Comparison of ENCODE assay signal across 22 cellular contexts in genomic region chr21:40386981-40387380, GRCh38.
"Had no signal": no experiment of that assay in that cellular context is flagged by ENCODE, and none has a peak within 500 bp of the region (broad histone marks: within the 10 kb centered on the region; RNA-seq: fewer than 3 reads in every experiment).

No MANE protein-coding gene starts in this region.

- H3K4me1 ChIP-seq: pancreas, prostate gland, right atrium auricular region, suprapubic skin, testis, tibial artery, transverse colon, upper lobe of right lung, uterus had no signal

- H3K27me3 Mint-ChIP-seq: stimulated activated memory B cell treated with anti-CD40 and anti-IgM and Interleukin-4, amounts not matched to agents 10 μg/mL and 1 μg/mL and 100 μg/mL, for 72 hours had no signal

- H3K36me3 ChIP-seq: neutrophil, pancreas, prostate gland, right atrium auricular region, spleen, suprapubic skin, tibial artery, transverse colon, upper lobe of right lung, uterus had no signal

- H3K27ac Mint-ChIP-seq: naive B cell; naive thymus-derived CD8-positive, alpha-beta T cell; natural killer cell treated with Interleukin-12 subunit alpha and Interleukin-12 subunit beta and Interleukin-15 and Interleukin-18, amount 100 ng/mL, for 72 hours; nephron progenitor cell; stimulated activated memory B cell treated with anti-CD40 and anti-IgM and Interleukin-4, amounts not matched to agents 10 μg/mL and 1 μg/mL and 100 μg/mL, for 72 hours; stimulated activated naive CD8-positive, alpha-beta T cell treated with anti-CD3 and anti-CD28 coated beads, Interleukin-15, amount 100 ng/mL, for 72 hours; type B pancreatic cell had no signal

- DNase-seq: naive B cell; stimulated activated naive CD4-positive, alpha-beta T cell; uterus had no signal

- H3K9me3 ChIP-seq: neutrophil, pancreas, prostate gland, right atrium auricular region, spleen, suprapubic skin, testis, tibial artery, transverse colon, upper lobe of right lung, uterus had no signal

- H3K4me3 ChIP-seq: pancreas, prostate gland, right atrium auricular region, skin epidermis, smooth muscle cell, spleen, suprapubic skin, testis, tibial artery, transverse colon, upper lobe of right lung, uterus had no signal

- H3K27me3 ChIP-seq: right atrium auricular region, testis, tibial artery, upper lobe of right lung, uterus had no signal

- H3K36me3 Mint-ChIP-seq: naive B cell; naive thymus-derived CD8-positive, alpha-beta T cell; natural killer cell treated with Interleukin-12 subunit alpha and Interleukin-12 subunit beta and Interleukin-15 and Interleukin-18, amount 100 ng/mL, for 72 hours; stimulated activated memory B cell treated with anti-CD40 and anti-IgM and Interleukin-4, amounts not matched to agents 10 μg/mL and 1 μg/mL and 100 μg/mL, for 72 hours; type B pancreatic cell had no signal

- H3K27ac ChIP-seq: neutrophil, pancreas, prostate gland, right atrium auricular region, skin epidermis, spleen, suprapubic skin, testis, tibial artery, transverse colon, upper lobe of right lung, uterus had no signal

- ATAC-seq: naive thymus-derived CD8-positive, alpha-beta T cell; natural killer cell treated with Interleukin-12 subunit alpha and Interleukin-12 subunit beta and Interleukin-15 and Interleukin-18, amount 100 ng/mL, for 72 hours; stimulated activated memory B cell treated with anti-CD40 and anti-IgM and Interleukin-4, amounts not matched to agents 10 μg/mL and 1 μg/mL and 100 μg/mL, for 72 hours; stimulated activated naive CD8-positive, alpha-beta T cell treated with anti-CD3 and anti-CD28 coated beads, Interleukin-15, amount 100 ng/mL, for 72 hours; stimulated activated naive CD8-positive, alpha-beta T cell treated with anti-CD3 and anti-CD28 coated beads, Interleukin-15, Interleukin-2, amounts not matched to agents 100 U/mL and 50 U/mL, for 24 hours had no signal

- H3K4me1 Mint-ChIP-seq: naive B cell; naive thymus-derived CD8-positive, alpha-beta T cell; stimulated activated memory B cell treated with anti-CD40 and anti-IgM and Interleukin-4, amounts not matched to agents 10 μg/mL and 1 μg/mL and 100 μg/mL, for 72 hours; stimulated activated naive CD8-positive, alpha-beta T cell treated with anti-CD3 and anti-CD28 coated beads, Interleukin-15, amount 100 ng/mL, for 72 hours had no signal

- H3K4me3 Mint-ChIP-seq: naive B cell; naive thymus-derived CD8-positive, alpha-beta T cell; natural killer cell treated with Interleukin-12 subunit alpha and Interleukin-12 subunit beta and Interleukin-15 and Interleukin-18, amount 100 ng/mL, for 72 hours; nephron progenitor cell; stimulated activated memory B cell treated with anti-CD40 and anti-IgM and Interleukin-4, amounts not matched to agents 10 μg/mL and 1 μg/mL and 100 μg/mL, for 72 hours; stimulated activated naive CD8-positive, alpha-beta T cell treated with anti-CD3 and anti-CD28 coated beads, Interleukin-15, amount 100 ng/mL, for 72 hours; type B pancreatic cell had no signal

- H3K9me3 Mint-ChIP-seq: natural killer cell treated with Interleukin-12 subunit alpha and Interleukin-12 subunit beta and Interleukin-15 and Interleukin-18, amount 100 ng/mL, for 72 hours; nephron progenitor cell; stimulated activated memory B cell treated with anti-CD40 and anti-IgM and Interleukin-4, amounts not matched to agents 10 μg/mL and 1 μg/mL and 100 μg/mL, for 72 hours; type B pancreatic cell had no signal
